Comparison of ENCODE assay signal across 8 cellular contexts in genomic region chr12:3655331-3655900, GRCh38.
DNase-seq lines count a peak whose midpoint lies in the region; ATAC-seq and TF ChIP-seq lines count a peak whose summit lies in the region.

No MANE protein-coding gene starts in this region.

- H3K9ac ChIP-seq in H9 (ENCODE audit: extremely low read depth, insufficient read length, low read length), result no peak overlapping the region
- no peak overlapping the region for H3K9ac ChIP-seq in SK-N-SH

- H2AFZ ChIP-seq in H9 (ENCODE audit: low read length), result no peak overlapping the region
- H2AFZ ChIP-seq in SK-N-SH (ENCODE audit: low read depth), result no peak overlapping the region

- no peak overlapping the region for H3K27ac ChIP-seq in CD4-positive, alpha-beta T cell (ENCODE audit: low read depth, low read length)
- no peak overlapping the region for H3K27ac ChIP-seq in H9 (ENCODE audit: insufficient read length, low read depth, low read length)
- no peak overlapping the region for H3K27ac ChIP-seq in SK-N-SH (ENCODE audit: low read depth in 2 of 2, low read length in 1 of 2)
- no peak overlapping the region for H3K27ac ChIP-seq in sigmoid colon

- no peaks in the 10 kb centered on the region for H3K23me2 ChIP-seq in H9 (ENCODE audit: insufficient read length, low read depth, low read length, poor library complexity, severe bottlenecking)

- H3K4ac ChIP-seq in H9 (ENCODE audit: low read depth, low read length), result no peak overlapping the region

- no peaks in the 10 kb centered on the region for H3K9me3 Mint-ChIP-seq in CD4-positive, alpha-beta T cell
- H3K9me3 Mint-ChIP-seq in H9, result no peaks in the 10 kb centered on the region
- peaks cover 5% of the 10 kb centered on the region for H3K9me3 Mint-ChIP-seq in glutamatergic neuron (ENCODE audit: unreplicated experiment)

- no peaks in the 10 kb centered on the region for H3K27me3 ChIP-seq in CD4-positive, alpha-beta T cell (ENCODE audit: control insufficient read depth, insufficient read depth, low read length)
- H3K27me3 ChIP-seq in H9 (ENCODE audit: insufficient read depth, low read length) (no peaks in the 10 kb centered on the region), SK-N-SH (ENCODE audit: insufficient read depth) (no peaks in the 10 kb centered on the region; the same call in 1 of the 2 replicates), sigmoid colon (no peaks in the 10 kb centered on the region)

- H3K18ac ChIP-seq in H9 (ENCODE audit: insufficient read length, low read depth, low read length), result no peak overlapping the region

- H3K9me3 ChIP-seq in CD4-positive, alpha-beta T cell (ENCODE audit: control insufficient read depth, low read length), result no peaks in the 10 kb centered on the region
- no peaks in the 10 kb centered on the region for H3K9me3 ChIP-seq in H9 (ENCODE audit: control insufficient read depth, low read depth, low read length)
- no peaks in the 10 kb centered on the region for H3K9me3 ChIP-seq in SK-N-SH
- no peaks in the 10 kb centered on the region for H3K9me3 ChIP-seq in sigmoid colon

- no peaks in the 10 kb centered on the region for H3K9me2 ChIP-seq in SK-N-SH

- H2BK12ac ChIP-seq in H9 (ENCODE audit: insufficient read length, low read depth, low read length), result no peak overlapping the region

- no peaks in the 10 kb centered on the region for H3K27me3 Mint-ChIP-seq in CD4-positive, alpha-beta T cell
- peaks cover 1% of the 10 kb centered on the region; the same call in 1 of the 2 replicates for H3K27me3 Mint-ChIP-seq in H9 (ENCODE audit: low read depth)
- H3K27me3 Mint-ChIP-seq in glutamatergic neuron (ENCODE audit: unreplicated experiment), result peaks cover 5% of the 10 kb centered on the region

- POLR2A ChIA-PET in CD4-positive, alpha-beta T cell (lab: Charles Lee), result interaction anchor here (0.6 kb wide), 1 partner anchor 116 kb away, joined by 3 read pairs; no protein-coding TSS in a partner anchor
- POLR2A ChIA-PET in SK-N-SH (lab: Yijun Ruan, JAX), result no interaction called here

- no peaks in the 10 kb centered on the region for H4K20me1 ChIP-seq in H9 (ENCODE audit: control insufficient read depth, insufficient read depth, insufficient read length)
- no peaks in the 10 kb centered on the region for H4K20me1 ChIP-seq in SK-N-SH (ENCODE audit: insufficient read depth)

- no peak overlapping the region for H4K8ac ChIP-seq in H9 (replicated peaks; ENCODE audit: insufficient read length, low read depth, low read length)

- no peak overlapping the region for H3K23ac ChIP-seq in H9 (ENCODE audit: insufficient read length, low read depth, low read length)

- intact Hi-C loops in CD4-positive, alpha-beta T cell (cut with DNase I, micrococcal nuclease), result loop anchor here in 1 of 2 experiments (5.0 kb wide), 1 partner anchor 622 kb away; no protein-coding TSS in a partner anchor
- intact Hi-C loops in sigmoid colon (cut with DNase I), result loop anchor here (5.0 to 10.0 kb wide), 2 partner anchors 97 to 119 kb away; partner anchors contain the start of gene CRACR2A

- H3K14ac ChIP-seq in H9 (ENCODE audit: insufficient read depth, low read length), result no peak overlapping the region

- H3F3A ChIP-seq in SK-N-SH (replicated peaks; ENCODE audit: insufficient read depth), result no peaks in the 10 kb centered on the region

- no peak overlapping the region for H3K4me3 Mint-ChIP-seq in CD4-positive, alpha-beta T cell
- H3K4me3 Mint-ChIP-seq in H9 (no peak overlapping the region), glutamatergic neuron (ENCODE audit: unreplicated experiment) (no peak overlapping the region)

- no peak overlapping the region for H2BK20ac ChIP-seq in H9 (ENCODE audit: low read depth, low read length, poor library complexity, severe bottlenecking)

- H3K36me3 ChIP-seq in SK-N-SH (replicated peaks in 1 of 2; ENCODE audit: control insufficient read depth in 1 of 2, insufficient read depth in 2 of 2, low read length in 1 of 2) (no peaks in the 10 kb centered on the region), sigmoid colon (peaks cover 0 to 4% (median 0%) of the 10 kb centered on the region in 4 donors)

- no peak for TF ChIP-seq CTCF in CD4-positive, alpha-beta T cell (IDR thresholded peaks at IDR 0.05)
- TF ChIP-seq CTCF in H9 (conservative IDR thresholded peaks at IDR 0.05) (peak; percentile 78), SK-N-SH (IDR thresholded peaks at IDR 0.05) (peak; percentile 51), glutamatergic neuron (IDR thresholded peaks at IDR 0.05; ENCODE audit: partially characterized antibody, unreplicated experiment) (no peak), sigmoid colon (IDR thresholded peaks at IDR 0.05) (peak in 2 of 4 experiments; percentile 25 to 28)

- no peak for TF ChIP-seq POLR2A in sigmoid colon (IDR thresholded peaks at IDR 0.05)

- H3K4me2 ChIP-seq in H9 (ENCODE audit: insufficient read depth, insufficient read length, low read length), result no peak overlapping the region
- H3K4me2 ChIP-seq in SK-N-SH, result no peak overlapping the region

- H2AK5ac ChIP-seq in H9 (ENCODE audit: insufficient read length, low read length), result no peak overlapping the region

- H3K36me3 Mint-ChIP-seq in CD4-positive, alpha-beta T cell (ENCODE audit: low read depth), result peaks cover 99% of the 10 kb centered on the region
- H3K36me3 Mint-ChIP-seq in H9 (ENCODE audit: insufficient read depth in 1 of 3, low read depth in 3 of 3) (no peaks in the 10 kb centered on the region), glutamatergic neuron (ENCODE audit: unreplicated experiment) (no peaks in the 10 kb centered on the region)

- no peak overlapping the region for H2BK5ac ChIP-seq in H9 (ENCODE audit: insufficient read length, low read length)

- CTCF ChIA-PET in CD4-positive, alpha-beta T cell (lab: Charles Lee), result no interaction called here
- CTCF ChIA-PET in SK-N-SH (lab: Yijun Ruan, JAX), result interaction anchor here (0.6 to 1.7 kb wide), 8 partner anchors 11 to 157 kb away, joined by 3 to 4 read pairs (median 3); no protein-coding TSS in a partner anchor

- H4K5ac ChIP-seq in H9 (ENCODE audit: insufficient read length, low read depth, low read length), result no peak overlapping the region

- H4K91ac ChIP-seq in H9 (ENCODE audit: insufficient read length, low read depth, low read length), result no peak overlapping the region

- no peak overlapping the region for H2BK120ac ChIP-seq in H9 (ENCODE audit: low read depth, low read length, poor library complexity, severe bottlenecking)

- no peaks in the 10 kb centered on the region for H3K4me1 ChIP-seq in H9 (ENCODE audit: insufficient read depth, low read length)
- H3K4me1 ChIP-seq in SK-N-SH (ENCODE audit: control insufficient read depth in 1 of 2, insufficient read depth in 2 of 2, low read depth in 1 of 2, low read length in 1 of 2), result peaks cover 8% of the 10 kb centered on the region in 2 experiments; a peak in 1 of 4 replicates
- peaks cover 0 to 7% (median 4%) of the 10 kb centered on the region in 4 donors for H3K4me1 ChIP-seq in sigmoid colon

- H3K56ac ChIP-seq in H9 (ENCODE audit: insufficient read length, low read depth, low read length), result no peak overlapping the region

- H3K79me2 ChIP-seq in H9 (ENCODE audit: insufficient read depth, low read length), result no peaks in the 10 kb centered on the region
- H3K79me2 ChIP-seq in SK-N-SH (ENCODE audit: insufficient read depth), result no peaks in the 10 kb centered on the region

- H3K4me3 ChIP-seq in SK-N-SH (ENCODE audit: low read depth in 2 of 2, low read length in 1 of 2), result no peak overlapping the region
- H3K4me3 ChIP-seq in sigmoid colon, result no peak overlapping the region

- TF ChIP-seq EP300 in SK-N-SH (IDR thresholded peaks at IDR 0.05; ENCODE audit: borderline replicate concordance in 1 of 2, low read depth in 1 of 2, low read length in 1 of 2), result no peak
- no peak for TF ChIP-seq EP300 in sigmoid colon (IDR thresholded peaks at IDR 0.05)

- no peak for DNase-seq in CD4-positive, alpha-beta T cell
- DNase-seq in H9, result peak; percentile 80
- peak; percentile 58 for DNase-seq in SK-N-SH
- peak; percentile 46 for DNase-seq in glutamatergic neuron
- DNase-seq in sigmoid colon, result no peak
- no peak for DNase-seq in stimulated activated CD4-positive, alpha-beta T cell treated with anti-CD3 and anti-CD28 coated beads, Interleukin-2, amount 100 ng/mL, for 24 hours

- no CpG with 5 or more reads among the region's 4 CpGs for WGBS in H9 (ENCODE audit: extremely low coverage, insufficient read length, low lambda C conversion rate)
- 73% methylated on average over 2 of the region's 4 CpGs for WGBS in SK-N-SH (ENCODE audit: low lambda C conversion rate)
- 49 to 54% methylated on average over 4 of the region's 4 CpGs for WGBS in sigmoid colon, 2 donors

- H2BK15ac ChIP-seq in H9 (ENCODE audit: low read depth, low read length), result no peak overlapping the region

- H3K4me1 Mint-ChIP-seq in CD4-positive, alpha-beta T cell (ENCODE audit: low read depth), result no peaks in the 10 kb centered on the region
- H3K4me1 Mint-ChIP-seq in H9, result peaks cover 5 to 10% of the 10 kb centered on the region in 2 experiments; a peak in 3 of 4 replicates
- peaks cover 42% of the 10 kb centered on the region for H3K4me1 Mint-ChIP-seq in glutamatergic neuron (ENCODE audit: low read depth, unreplicated experiment)

- H3K27ac Mint-ChIP-seq in CD4-positive, alpha-beta T cell, result no peak overlapping the region
- H3K27ac Mint-ChIP-seq in H9 (no peak overlapping the region), glutamatergic neuron (ENCODE audit: unreplicated experiment) (no peak overlapping the region)

- peak; percentile 44 for ATAC-seq in CD4-positive, alpha-beta T cell (ENCODE audit: poor library complexity)
- ATAC-seq in HG02981 (IDR thresholded peaks at IDR 0.05; ENCODE audit: unreplicated experiment), result no peak
- ATAC-seq in HG03469 (IDR thresholded peaks at IDR 0.05; ENCODE audit: unreplicated experiment), result no peak

- H3T11ph ChIP-seq in H9 (ENCODE audit: low read length), result no peak overlapping the region

- H3K79me1 ChIP-seq in H9 (ENCODE audit: insufficient read depth, low read depth, low read length, poor library complexity, severe bottlenecking), result no peaks in the 10 kb centered on the region

- peak; percentile 41 for TF ChIP-seq RAD21 in SK-N-SH (IDR thresholded peaks at IDR 0.05; ENCODE audit: low read length)

TF ChIP-seq in SK-N-SH, 30 proteins besides CTCF, POLR2A, EP300 and RAD21 (continues in another document):
- TF ChIP-seq SMC3 (IDR thresholded peaks at IDR 0.05; ENCODE audit: low read depth, low read length), result peak; percentile 37

Comparison
In these comparisons a context has a peak if more than half of its experiments do, and no peak if none do; other contexts are left out.
1. DNase-seq: peak in H9 (single experiment), SK-N-SH (single experiment) and glutamatergic neuron (single experiment); none in CD4-positive, alpha-beta T cell (0 of 10), sigmoid colon (single experiment) and stimulated activated CD4-positive, alpha-beta T cell treated with anti-CD3 and anti-CD28 coated beads, Interleukin-2, amount 100 ng/mL, for 24 hours (0 of 2).
2. CTCF ChIP-seq: peak in H9 (single experiment) and SK-N-SH (single experiment); none in CD4-positive, alpha-beta T cell (single experiment) and glutamatergic neuron (single experiment).